7 cellular contexts compared by ENCODE assay signal in genomic region chr22:38461414-38462081, GRCh38. TPM values are rescaled to one million over a fixed set of nuclear protein-coding genes. Genes with fewer than 3 reads are reported as not detected.
DNase-seq lines count a peak whose midpoint lies in the region; ATAC-seq and TF ChIP-seq lines count a peak whose summit lies in the region.

No MANE protein-coding gene starts in this region.

- H3F3A ChIP-seq in GM23338 (replicated peaks; ENCODE audit: low read depth), result peaks cover 35% of the 10 kb centered on the region

- peaks cover 58% of the 10 kb centered on the region for H3K27me3 Mint-ChIP-seq in GM23338 (ENCODE audit: insufficient read depth, low read depth, poor library complexity)

- DNase-seq in GM23338 (ENCODE audit: low spot score) (peak; percentile 99), NCI-H2196 (lab: John Stamatoyannopoulos, UW; ENCODE audit: unreplicated experiment) (peak; percentile 79), choroid plexus epithelial cell (ENCODE audit: low read depth) (peak; percentile 87), kidney glomerular epithelial cell (lab: John Stamatoyannopoulos, UW) (peak; percentile 62)
- peak; percentile 15 for DNase-seq in activated CD4-positive, alpha-beta T cell treated with anti-CD3 and anti-CD28 coated beads for 1 hour
- DNase-seq in stimulated activated CD4-positive, alpha-beta T cell treated with anti-CD3 and anti-CD28 coated beads, Interleukin-1b, Interleukin-23, amount 100 ng/mL, for 24 hours (ENCODE audit: low read depth in 4 of 4, low spot score in 1 of 4), result peak in 3 of 4 experiments; percentile 28 to 51 (median 47)

- H3K27ac Mint-ChIP-seq in GM23338, result no peak overlapping the region

- H3K79me2 ChIP-seq in GM23338 (replicated peaks; ENCODE audit: insufficient read depth), result no peaks in the 10 kb centered on the region

- H3K27me3 ChIP-seq in GM23338 (ENCODE audit: insufficient read depth), result peaks cover 78% of the 10 kb centered on the region

- no peaks in the 10 kb centered on the region for H3K9me2 ChIP-seq in GM23338 (ENCODE audit: insufficient read depth)

- H3K4me3 ChIP-seq in GM23338 (peak overlapping the region; percentile 51), choroid plexus epithelial cell (ENCODE audit: low read depth, low read length) (peak overlapping the region; percentile 5)

- TF ChIP-seq CTCF in GM23338 (conservative IDR thresholded peaks at IDR 0.05; ENCODE audit: low read depth in 2 of 2), result no peak; a peak in 1 of 4 replicates
- no peak for TF ChIP-seq CTCF in choroid plexus epithelial cell (conservative IDR thresholded peaks at IDR 0.05; ENCODE audit: low read depth, low read length)

- H3K4me1 Mint-ChIP-seq in GM23338, result peaks cover 20% of the 10 kb centered on the region

- peaks cover 11% of the 10 kb centered on the region for H3K4me1 ChIP-seq in GM23338 (ENCODE audit: insufficient read depth)

- no peaks in the 10 kb centered on the region for H3K36me3 ChIP-seq in GM23338 (ENCODE audit: insufficient read depth)

- H3K36me3 Mint-ChIP-seq in GM23338 (ENCODE audit: low read depth), result no peaks in the 10 kb centered on the region; the same call in 2 of the 3 replicates

- peak overlapping the region; percentile 100 for H2AFZ ChIP-seq in GM23338

- 0 out of 3 replicates have a peak, but pooled peaks cover 1% of the 10 kb centered on the region for H3K9me3 Mint-ChIP-seq in GM23338

- no peak overlapping the region for H3K27ac ChIP-seq in GM23338 (ENCODE audit: low read depth)

- peak; percentile 79 for ATAC-seq in GM23338
- no peak for ATAC-seq in GM21619 (IDR thresholded peaks at IDR 0.05; ENCODE audit: unreplicated experiment)

- H3K4me2 ChIP-seq in GM23338, result peak overlapping the region; percentile 80

- no peaks in the 10 kb centered on the region; the same call in 1 of the 2 replicates for H4K20me1 ChIP-seq in GM23338 (replicated peaks; ENCODE audit: insufficient read depth)

- H3K4me3 Mint-ChIP-seq in GM23338, result peak overlapping the region; percentile 58

TF ChIP-seq in GM23338, 12 proteins besides CTCF, POLR2A, EP300 and RAD21 (continues in another document):
- TF ChIP-seq EZH2phosphoT487 (IDR thresholded peaks at IDR 0.05; ENCODE audit: unreplicated experiment), result no peak
- TF ChIP-seq NANOG (IDR thresholded peaks at IDR 0.05; ENCODE audit: borderline replicate concordance), result no peak
- TF ChIP-seq ZNF331 (CRISPR knock-in tag; IDR thresholded peaks at IDR 0.05; ENCODE audit: low read depth), result no peak
- peak; percentile 41; the same call in 1 of the 2 replicates for TF ChIP-seq POLR2AphosphoS5 (IDR thresholded peaks at IDR 0.05; ENCODE audit: low read depth)
- TF ChIP-seq STAT1 (IDR thresholded peaks at IDR 0.05; ENCODE audit: unreplicated experiment), result no peak
- no peak for TF ChIP-seq ZNF114 (CRISPR knock-in tag; IDR thresholded peaks at IDR 0.05)
- TF ChIP-seq ZNF462 (CRISPR knock-in tag; IDR thresholded peaks at IDR 0.05), result no peak
- TF ChIP-seq EZH2 (IDR thresholded peaks at IDR 0.05; ENCODE audit: low read depth, unreplicated experiment), result no peak
- TF ChIP-seq JUNB (IDR thresholded peaks at IDR 0.05; ENCODE audit: unreplicated experiment), result no peak
- TF ChIP-seq REST (IDR thresholded peaks at IDR 0.05; ENCODE audit: unreplicated experiment), result no peak
- peak; percentile 70 for TF ChIP-seq CREB1 (CRISPR knock-in tag; IDR thresholded peaks at IDR 0.05; ENCODE audit: low read depth)

RNA-seq across cellular contexts. Expression of gene KDELR3, which starts 6.3 kb away (rescaled TPM):
- 5.6 and 11.1 TPM in 2 replicates for total RNA-seq in GM23338 (2014; rRNA removed; shearing (Covaris generic))
- polyA plus RNA-seq in GM23338 (2016; fragmentation: Nextera tagmentation; extraction: Ambion mirVana), result 5.7 and 7.8 TPM in 2 replicates

RNA-seq across cellular contexts. Expression of gene KCNJ4, which starts 6.5 kb away (rescaled TPM):
- 1.3 TPM in 2 replicates for total RNA-seq in GM23338 (2014; rRNA removed; shearing (Covaris generic))
- polyA plus RNA-seq in GM23338 (2016; fragmentation: Nextera tagmentation; extraction: Ambion mirVana), result 0.23 and 0.28 TPM in 2 replicates

RNA-seq across cellular contexts. Expression of gene DDX17, which starts 44.6 kb away (rescaled TPM):
- total RNA-seq in GM23338 (2014; rRNA removed; shearing (Covaris generic)), result 452 and 603 TPM in 2 replicates
- polyA plus RNA-seq in GM23338 (2016; fragmentation: Nextera tagmentation; extraction: Ambion mirVana), result 88.0 and 91.0 TPM in 2 replicates

Comparison
In these comparisons a context has a peak if more than half of its experiments do, and no peak if none do; other contexts are left out.
1. DNase-seq: peak in every context shown above with its lines; median percentile 99 in GM23338; 87 in choroid plexus epithelial cell; 79 in NCI-H2196; 62 in kidney glomerular epithelial cell; 47 in stimulated activated CD4-positive, alpha-beta T cell treated with anti-CD3 and anti-CD28 coated beads, Interleukin-1b, Interleukin-23, amount 100 ng/mL, for 24 hours; 15 in activated CD4-positive, alpha-beta T cell treated with anti-CD3 and anti-CD28 coated beads for 1 hour.